8 cellular contexts compared by ENCODE assay signal in the genomic region with DNA sequence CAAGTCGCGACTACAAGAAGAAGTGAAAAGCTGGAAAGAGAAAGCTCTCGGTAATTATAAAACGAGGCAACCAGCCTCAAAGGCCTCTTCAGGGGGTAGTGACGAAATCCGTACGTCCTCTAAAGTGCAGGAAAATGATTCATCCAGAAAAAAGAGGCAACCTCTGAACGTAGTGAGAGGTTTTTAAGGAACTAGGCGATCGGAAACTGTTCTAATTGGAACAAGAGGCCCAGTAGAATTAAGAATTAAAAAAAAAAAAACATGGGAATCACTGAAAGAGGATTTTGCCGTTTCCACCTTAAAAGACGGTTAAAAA. TPM values are rescaled to one million over a fixed set of nuclear protein-coding genes. Genes with fewer than 3 reads are reported as not detected.
DNase-seq lines count a peak whose midpoint lies in the region; ATAC-seq, FAIRE-seq and TF ChIP-seq lines count a peak whose summit lies in the region.

No MANE protein-coding gene starts in this region.

- peak; percentile 34 for DNase-seq in NCI-H2029 (lab: John Stamatoyannopoulos, UW)
- DNase-seq in NCI-H2029 treated with DMSO at 0.1 percent for 48 hours (lab: John Stamatoyannopoulos, UW): no peak
- DNase-seq in SIG-M5 treated with dmso at 0.1 percent for 504 hours (lab: John Stamatoyannopoulos, UW; ENCODE audit: unreplicated experiment): peak; percentile 92
- DNase-seq in endothelial cell (ENCODE audit: low spot score): no peak
- DNase-seq in nephron progenitor cell: no peak
- no peak for DNase-seq in GM12891 (ENCODE audit: insufficient read length, low spot score)

- peaks cover 11% of the 10 kb centered on the region for H3K27me3 Mint-ChIP-seq in endothelial cell (ENCODE audit: unreplicated experiment)
- no peaks in the 10 kb centered on the region for H3K27me3 Mint-ChIP-seq in nephron progenitor cell (ENCODE audit: low read depth, poor library complexity)

- no peaks in the 10 kb centered on the region for H3K9me3 Mint-ChIP-seq in endothelial cell (ENCODE audit: unreplicated experiment)
- no peaks in the 10 kb centered on the region for H3K9me3 Mint-ChIP-seq in nephron progenitor cell

- H3K36me3 Mint-ChIP-seq in endothelial cell (ENCODE audit: low read depth, unreplicated experiment) (peaks cover 31% of the 10 kb centered on the region), nephron progenitor cell (ENCODE audit: low read depth) (peaks cover 43% of the 10 kb centered on the region)

- H3K4me1 Mint-ChIP-seq in endothelial cell (ENCODE audit: unreplicated experiment) (peaks cover 29% of the 10 kb centered on the region), nephron progenitor cell (peaks cover 41% of the 10 kb centered on the region)

- no peak for TF ChIP-seq POLR2A in GM12891 (IDR thresholded peaks at IDR 0.05; ENCODE audit: low read depth, low read length)

- no peak for TF ChIP-seq CTCF in endothelial cell (IDR thresholded peaks at IDR 0.05; ENCODE audit: unreplicated experiment)
- TF ChIP-seq CTCF in nephron progenitor cell (IDR thresholded peaks at IDR 0.05): no peak

- H3K4me3 Mint-ChIP-seq in endothelial cell (ENCODE audit: unreplicated experiment) (peak overlapping the region; percentile 99), nephron progenitor cell (peak overlapping the region; percentile 99)

- FAIRE-seq in GM12891 (lab: Jason Lieb, UNC): no peak

- H3K27ac Mint-ChIP-seq in endothelial cell (ENCODE audit: unreplicated experiment): peak overlapping the region; percentile 100
- peak overlapping the region; percentile 100 for H3K27ac Mint-ChIP-seq in nephron progenitor cell

- ATAC-seq in HG03280 (IDR thresholded peaks at IDR 0.05; ENCODE audit: unreplicated experiment) (no peak), GM18502 (IDR thresholded peaks at IDR 0.05; ENCODE audit: poor library complexity, unreplicated experiment) (no peak)

TF ChIP-seq in GM12891, 5 proteins besides CTCF, POLR2A, EP300 and RAD21:
- TF ChIP-seq SPI1 (IDR thresholded peaks at IDR 0.05; ENCODE audit: low read depth, low read length) (no peak), TAF1 (IDR thresholded peaks at IDR 0.05; ENCODE audit: low read depth, low read length) (no peak), PAX5 (IDR thresholded peaks at IDR 0.05; ENCODE audit: insufficient read depth, low read length, severe bottlenecking) (no peak), POU2F2 (IDR thresholded peaks at IDR 0.05; ENCODE audit: low read depth, low read length) (no peak), POLR2AphosphoS5 (IDR thresholded peaks at IDR 0.05; ENCODE audit: low read depth, low read length) (no peak)

RNA-seq across cellular contexts. Expression of a gene that starts 1.0 kb away (rescaled TPM):
- 242 TPM for total RNA-seq in endothelial cell (ENCODE audit: unreplicated experiment)
- 64.7 TPM for polyA plus RNA-seq in GM12891 (2012; ENCODE audit: low read depth, missing spikeins)

RNA-seq across cellular contexts. Expression of a gene that starts 31.1 kb away (rescaled TPM):
- total RNA-seq in endothelial cell (ENCODE audit: unreplicated experiment): 4.5 TPM
- 0.09 TPM for polyA plus RNA-seq in GM12891 (2012; ENCODE audit: low read depth, missing spikeins)

Comparison
In these comparisons a context has a peak if more than half of its experiments do, and no peak if none do; other contexts are left out.
1. DNase-seq: peak in NCI-H2029 (single experiment) and SIG-M5 treated with dmso at 0.1 percent for 504 hours (single experiment); none in NCI-H2029 treated with DMSO at 0.1 percent for 48 hours (single experiment), endothelial cell (single experiment), nephron progenitor cell (single experiment) and GM12891 (single experiment).